8 cellular contexts compared by ENCODE assay signal in the genomic region with DNA sequence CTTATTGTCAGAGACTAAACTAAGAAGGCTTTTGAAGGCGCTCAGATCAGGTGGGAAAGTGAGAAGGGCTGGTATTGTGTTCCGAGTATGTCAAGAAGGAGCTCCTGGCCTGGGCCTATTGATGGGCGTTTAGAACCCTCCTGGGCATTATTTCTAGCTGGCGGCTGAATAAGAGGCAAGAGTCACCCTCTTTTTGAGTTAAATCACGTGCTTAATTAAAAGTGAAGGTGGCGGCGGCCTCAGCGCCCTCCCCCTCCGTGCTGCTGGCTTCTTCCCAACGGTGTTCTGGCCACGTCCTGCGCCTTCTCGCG. TPM values are rescaled to one million over a fixed set of nuclear protein-coding genes. Genes with fewer than 3 reads are reported as not detected.
A peak's percentile ranks its signal among the peaks of the same experiment; 100 is the strongest.
DNase-seq lines count a peak whose midpoint lies in the region; ATAC-seq, FAIRE-seq and TF ChIP-seq lines count a peak whose summit lies in the region.

No MANE protein-coding gene starts in this region.

- H3K14ac ChIP-seq in trophoblast cell (ENCODE audit: low read length) = no peak overlapping the region

- H3K18ac ChIP-seq in trophoblast cell (ENCODE audit: low read length) = no peak overlapping the region

- H3K4ac ChIP-seq in trophoblast cell (ENCODE audit: low read depth, low read length) = no peak overlapping the region

- no peak overlapping the region for H2AK5ac ChIP-seq in trophoblast cell (ENCODE audit: low read length)

- BruUV-seq in endothelial cell of umbilical vein (replicated peaks; lab: Mats Ljungman, UMichigan) = no TSS peak

- H4K12ac ChIP-seq in trophoblast cell (ENCODE audit: low read depth, low read length) = no peak overlapping the region

- no peak overlapping the region for H2BK120ac ChIP-seq in trophoblast cell (ENCODE audit: insufficient read depth, low read length, poor library complexity)

- no peak overlapping the region for H3K23ac ChIP-seq in trophoblast cell (ENCODE audit: low read length)

- TF ChIP-seq CTCF in GM12865 (IDR thresholded peaks at IDR 0.05; ENCODE audit: insufficient read depth, low read depth, low read length, missing control alignments) (no peak), endothelial cell of umbilical vein (IDR thresholded peaks at IDR 0.05; ENCODE audit: extremely low read depth in 1 of 2, insufficient read depth in 1 of 2, low read depth in 1 of 2, low read length in 2 of 2) (no peak)

- H3K27me3 ChIP-seq in endothelial cell of umbilical vein (ENCODE audit: control insufficient read depth in 2 of 2, insufficient read depth in 2 of 2, low read length in 2 of 2) (peaks cover 6 to 19% of the 10 kb centered on the region in 2 experiments), trophoblast cell (ENCODE audit: insufficient read depth, low read length) (peaks cover 22% of the 10 kb centered on the region)

- H3K4me2 ChIP-seq in endothelial cell of umbilical vein (ENCODE audit: insufficient read depth, low read length) (peak overlapping the region; percentile 93), trophoblast cell (ENCODE audit: low read length) (peak overlapping the region; percentile 92)

- dilution Hi-C loops in endothelial cell of umbilical vein (cut with MboI; ENCODE audit: extremely low pct_ligation_motif_present, low sequenced_read_pairs) = no loop called here

- no peak overlapping the region for H4K8ac ChIP-seq in trophoblast cell (ENCODE audit: low read depth, low read length)

- FAIRE-seq in endothelial cell of umbilical vein (lab: Jason Lieb, UNC) = no peak

- no CpG with 5 or more reads among the region's 14 CpGs for WGBS in trophoblast cell (ENCODE audit: extremely low coverage, insufficient coverage, insufficient read length)

- no peak overlapping the region for H2BK5ac ChIP-seq in trophoblast cell (ENCODE audit: low read depth, low read length, poor library complexity)

- H4K20me1 ChIP-seq in endothelial cell of umbilical vein (replicated peaks; ENCODE audit: control insufficient read depth, extremely low read depth, insufficient read depth, low read length) = no peaks in the 10 kb centered on the region

- no peaks in the 10 kb centered on the region for H3K36me3 ChIP-seq in endothelial cell of umbilical vein (ENCODE audit: control insufficient read depth in 2 of 2, extremely low read depth in 1 of 2, insufficient read depth in 2 of 2, low read length in 2 of 2)
- H3K36me3 ChIP-seq in trophoblast cell (ENCODE audit: control insufficient read depth in 1 of 2, insufficient read depth in 2 of 2, low read length in 2 of 2) = no peaks in the 10 kb centered on the region

- H3K9me1 ChIP-seq in endothelial cell of umbilical vein (replicated peaks; ENCODE audit: control insufficient read depth, extremely low read depth, insufficient read depth, low read length) = no peaks in the 10 kb centered on the region

- DNase-seq in GM12865 (ENCODE audit: low read depth) (no peak), NCI-H524 treated with DMSO at 0.1 percent for 48 hours (lab: John Stamatoyannopoulos, UW) (peak; percentile 48), endothelial cell of umbilical vein (ENCODE audit: low read depth, low spot score) (no peak), trophoblast cell (no peak), hepatic stellate cell (ENCODE audit: low spot score) (no peak), cerebellar nuclear complex (lab: John Stamatoyannopoulos, UW) (no peak)

- H3K27ac ChIP-seq in endothelial cell of umbilical vein (ENCODE audit: insufficient read depth, low read depth, low read length) = no peak overlapping the region
- H3K27ac ChIP-seq in trophoblast cell (ENCODE audit: low read depth, low read length) = no peak overlapping the region

- H3K9me3 ChIP-seq in endothelial cell of umbilical vein (replicated peaks; ENCODE audit: control insufficient read depth, insufficient read depth, low read length) (no peaks in the 10 kb centered on the region), trophoblast cell (ENCODE audit: insufficient read depth, low read depth, low read length) (no peaks in the 10 kb centered on the region)

- peaks cover 4% of the 10 kb centered on the region for H3K79me2 ChIP-seq in endothelial cell of umbilical vein (ENCODE audit: control insufficient read depth, insufficient read depth, low read length)
- H3K79me2 ChIP-seq in trophoblast cell (ENCODE audit: control insufficient read depth, insufficient read depth, low read length, poor library complexity) = no peaks in the 10 kb centered on the region

- CTCF ChIA-PET in endothelial cell of umbilical vein (lab: Charles Lee) = interaction anchor here (1.0 to 4.1 kb wide), 6 partner anchors 16 to 231 kb away, joined by 3 to 47 read pairs (median 4); no protein-coding TSS in a partner anchor

- POLR2A ChIA-PET in endothelial cell of umbilical vein (lab: Charles Lee) = no interaction called here

- no peak overlapping the region for H2BK12ac ChIP-seq in trophoblast cell (ENCODE audit: low read length)

- H3K79me1 ChIP-seq in trophoblast cell (ENCODE audit: low read length) = no peaks in the 10 kb centered on the region

- intact Hi-C loops in endothelial cell of umbilical vein (cut with micrococcal nuclease) = loop anchor here (1.0 to 5.0 kb wide), 2 partner anchors 21 to 168 kb away; a partner anchor contains a TSS

- H4K91ac ChIP-seq in trophoblast cell (ENCODE audit: low read depth, low read length) = no peak overlapping the region

- H3K4me1 ChIP-seq in endothelial cell of umbilical vein (ENCODE audit: control insufficient read depth, extremely low read depth, insufficient read depth, low read length) (peaks cover 16% of the 10 kb centered on the region), trophoblast cell (ENCODE audit: control insufficient read depth in 1 of 2, insufficient read depth in 2 of 2, low read length in 2 of 2) (peaks cover 9% of the 10 kb centered on the region in 2 experiments)

- H3K4me3 ChIP-seq in GM12865 (ENCODE audit: low read depth, low read length) (peak overlapping the region; percentile 56), endothelial cell of umbilical vein (replicated peaks in 1 of 3; ENCODE audit: insufficient read depth in 1 of 3, low read depth in 1 of 3, low read length in 3 of 3) (peak overlapping the region; percentile 23 to 64 (median 49)), trophoblast cell (ENCODE audit: low read depth, low read length) (peak overlapping the region; percentile 65)

- H2AFZ ChIP-seq in endothelial cell of umbilical vein (ENCODE audit: low read depth, low read length) (peak overlapping the region; percentile 36), trophoblast cell (ENCODE audit: insufficient read depth, low read length, poor library complexity) (peak overlapping the region; percentile 20)

- H3K9ac ChIP-seq in endothelial cell of umbilical vein (replicated peaks; ENCODE audit: extremely low read depth, insufficient read depth, low read length) = peak overlapping the region; percentile 24
- H3K9ac ChIP-seq in trophoblast cell (ENCODE audit: low read length) = no peak overlapping the region

- no peak for TF ChIP-seq POLR2A in endothelial cell of umbilical vein (IDR thresholded peaks at IDR 0.05; ENCODE audit: low read depth, low read length)

- no peak for ATAC-seq in GM21515 (IDR thresholded peaks at IDR 0.05; ENCODE audit: unreplicated experiment)
- ATAC-seq in GM21381 (IDR thresholded peaks at IDR 0.05; ENCODE audit: unreplicated experiment) = no peak

TF ChIP-seq in endothelial cell of umbilical vein, 7 proteins besides CTCF, POLR2A, EP300 and RAD21:
- no peak for TF ChIP-seq JUN (IDR thresholded peaks at IDR 0.05; ENCODE audit: borderline replicate concordance, insufficient read depth, insufficient read length, low read depth)
- no peak for TF ChIP-seq FOS (IDR thresholded peaks at IDR 0.05; ENCODE audit: borderline replicate concordance, insufficient read depth, low read length)
- TF ChIP-seq, protein P1, sequence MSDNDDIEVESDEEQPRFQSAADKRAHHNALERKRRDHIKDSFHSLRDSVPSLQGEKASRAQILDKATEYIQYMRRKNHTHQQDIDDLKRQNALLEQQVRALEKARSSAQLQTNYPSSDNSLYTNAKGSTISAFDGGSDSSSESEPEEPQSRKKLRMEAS (IDR thresholded peaks at IDR 0.05; ENCODE audit: insufficient read depth, insufficient read length) = no peak
- no peak for TF ChIP-seq EZH2 (IDR thresholded peaks at IDR 0.05; ENCODE audit: borderline replicate concordance, low read depth, low read length, severe bottlenecking)
- no peak for TF ChIP-seq GATA2 (IDR thresholded peaks at IDR 0.05; ENCODE audit: insufficient read depth, insufficient read length, low read depth, low read length)
- TF ChIP-seq POLR2AphosphoS5 (IDR thresholded peaks at IDR 0.05; ENCODE audit: insufficient read depth, low read depth, low read length) = no peak
- TF ChIP-seq MYC (IDR thresholded peaks at IDR 0.05; ENCODE audit: low read depth, low read length) = no peak
TF ChIP-seq in endothelial cell of umbilical vein: peak in this region for 0.

RNA-seq across cellular contexts. Expression of a gene that starts 21.0 kb away (rescaled TPM):
- 129 and 142 TPM in 2 replicates for total RNA-seq in endothelial cell of umbilical vein
- 92.8 and 107 TPM in 2 replicates for polyA plus RNA-seq in endothelial cell of umbilical vein
- polyA plus RNA-seq in endothelial cell of umbilical vein (2011; cell fraction: cytosol; rRNA removed) = 79.2 and 81.1 TPM in 2 replicates
- polyA plus RNA-seq in endothelial cell of umbilical vein (2011; cell fraction: nucleus; rRNA removed) = 56.6 and 67.1 TPM in 2 replicates
- polyA plus RNA-seq in endothelial cell of umbilical vein (2012) = 131 and 155 TPM in 2 replicates
- 380 and 387 TPM in 2 replicates for polyA minus RNA-seq in endothelial cell of umbilical vein
- 71.4 TPM for polyA minus RNA-seq in endothelial cell of umbilical vein (2011; cell fraction: cytosol; rRNA and poly(A)+ RNA removed)
- 61.7 and 108 TPM in 2 replicates for polyA minus RNA-seq in endothelial cell of umbilical vein (2011; cell fraction: nucleus; rRNA and poly(A)+ RNA removed)
- polyA plus RNA-seq in trophoblast cell (2013) = 59.1 and 61.4 TPM in 2 replicates

RNA-seq across cellular contexts. Expression of a gene that starts 44.3 kb away (rescaled TPM):
- total RNA-seq in endothelial cell of umbilical vein = 4.4 and 7.4 TPM in 2 replicates
- polyA plus RNA-seq in endothelial cell of umbilical vein = 4.9 and 7.6 TPM in 2 replicates
- polyA plus RNA-seq in endothelial cell of umbilical vein (2011; cell fraction: cytosol; rRNA removed) = 5.8 and 7.6 TPM in 2 replicates
- 4.0 and 5.0 TPM in 2 replicates for polyA plus RNA-seq in endothelial cell of umbilical vein (2011; cell fraction: nucleus; rRNA removed)
- 4.7 and 5.7 TPM in 2 replicates for polyA plus RNA-seq in endothelial cell of umbilical vein (2012)
- polyA minus RNA-seq in endothelial cell of umbilical vein = 8.3 and 9.0 TPM in 2 replicates
- 5.4 TPM for polyA minus RNA-seq in endothelial cell of umbilical vein (2011; cell fraction: cytosol; rRNA and poly(A)+ RNA removed)
- polyA minus RNA-seq in endothelial cell of umbilical vein (2011; cell fraction: nucleus; rRNA and poly(A)+ RNA removed) = 7.9 and 8.5 TPM in 2 replicates
- polyA plus RNA-seq in trophoblast cell (2013) = 0.28 and 0.41 TPM in 2 replicates
